Comparison of ENCODE assay signal across 1 cellular context in genomic region chr10:30438016-30438850, GRCh38.
TF ChIP-seq lines count a peak whose summit lies in the region.

No MANE protein-coding gene starts in this region.

TF ChIP-seq in HEK293, 187 proteins besides CTCF, POLR2A, EP300 and RAD21 (continued from another document):
- TF ChIP-seq ZNF645 (tag by site-specific recombination; IDR thresholded peaks at IDR 0.05) (no peak), ZNF155 (tag by site-specific recombination; IDR thresholded peaks at IDR 0.05) (no peak), ZNF658 (tag by site-specific recombination; IDR thresholded peaks at IDR 0.05) (no peak), ZNF596 (tag by site-specific recombination; IDR thresholded peaks at IDR 0.05) (no peak)
